In genomic region chr5:166595274-166595951, GRCh38 we compare ENCODE assay signal across 1 cellular context.
TF ChIP-seq lines count a peak whose summit lies in the region.

No MANE protein-coding gene starts in this region.

TF ChIP-seq in GM23338, 12 proteins besides CTCF, POLR2A, EP300 and RAD21 (continued from another document):
- no peak for TF ChIP-seq ZNF462 (CRISPR knock-in tag; IDR thresholded peaks at IDR 0.05)
